ENCODE assay signal across 1 cellular context in the genomic region with DNA sequence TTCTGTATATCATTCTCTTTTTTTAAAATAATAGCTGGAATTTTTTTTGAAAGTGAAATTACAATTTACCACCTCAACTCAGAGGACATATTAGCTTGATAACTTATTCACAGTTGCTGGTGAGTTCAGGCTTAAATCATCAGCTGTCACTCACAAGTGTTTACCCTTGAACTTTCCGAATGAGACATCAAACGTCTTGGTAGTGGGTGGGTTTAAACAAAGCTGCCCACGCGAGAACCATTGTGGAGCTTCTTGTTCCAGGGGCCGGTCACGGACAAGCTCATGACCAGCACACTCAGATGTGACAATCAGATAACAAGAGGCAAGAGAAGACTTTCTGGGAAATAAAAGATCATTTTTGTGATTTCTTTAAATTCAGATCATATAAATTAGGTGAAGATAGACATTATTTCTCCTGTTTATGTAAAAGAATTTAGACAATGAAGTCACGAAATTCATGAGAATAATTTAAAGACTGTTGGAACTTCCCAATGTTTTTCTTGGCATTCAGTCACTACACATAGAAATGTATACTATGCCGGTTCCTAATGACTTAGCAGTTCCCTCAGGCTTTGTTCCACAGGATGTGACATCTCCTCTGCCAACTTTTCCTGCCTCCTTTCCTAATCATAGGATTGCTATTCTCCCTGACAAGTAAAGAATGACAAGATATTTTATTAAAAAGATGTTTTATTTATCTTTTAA.
TF ChIP-seq lines count a peak whose summit lies in the region.

No MANE protein-coding gene starts in this region.

TF ChIP-seq in A549, 52 proteins besides CTCF, POLR2A, EP300 and RAD21 (continued from another document):
- TF ChIP-seq ZFP36 (IDR thresholded peaks at IDR 0.05; ENCODE audit: borderline replicate concordance, partially characterized antibody), result no peak
